Comparison of ENCODE assay signal across 1 cellular context in the genomic region with DNA sequence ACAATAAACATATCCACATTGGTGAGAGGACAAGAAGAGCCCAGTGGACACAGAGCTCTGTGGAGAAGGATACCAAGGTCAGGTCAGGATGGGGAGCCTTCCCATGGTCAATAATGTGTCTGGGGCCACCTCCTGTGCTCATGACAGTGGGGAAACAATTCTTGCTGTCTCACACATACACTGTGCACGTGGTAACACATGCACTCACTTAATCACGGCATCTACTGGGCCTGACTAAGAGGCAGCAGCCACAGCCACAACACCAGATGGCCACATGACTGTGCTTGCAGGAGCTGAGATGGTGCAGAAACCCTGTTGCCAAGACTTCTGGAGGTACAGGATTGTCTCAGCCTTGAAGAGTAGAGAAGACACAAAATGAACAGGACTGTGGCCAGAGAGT.
TF ChIP-seq lines count a peak whose summit lies in the region.

No MANE protein-coding gene starts in this region.

TF ChIP-seq in H1, 55 proteins besides CTCF, POLR2A, EP300 and RAD21:
- TF ChIP-seq SIN3A (conservative IDR thresholded peaks at IDR 0.05 in 1 of 2, IDR thresholded peaks at IDR 0.05 in 1 of 2; ENCODE audit: low read depth in 1 of 2, low read length in 2 of 2) = no peak
- no peak for TF ChIP-seq TBP (IDR thresholded peaks at IDR 0.05; ENCODE audit: low read depth, low read length)
- TF ChIP-seq CHD7 (IDR thresholded peaks at IDR 0.05; ENCODE audit: insufficient replicate concordance, low read length) = no peak
- TF ChIP-seq ZNF274 (IDR thresholded peaks at IDR 0.05; ENCODE audit: borderline replicate concordance, extremely low read depth, low read length) = no peak
- TF ChIP-seq, protein P1, sequence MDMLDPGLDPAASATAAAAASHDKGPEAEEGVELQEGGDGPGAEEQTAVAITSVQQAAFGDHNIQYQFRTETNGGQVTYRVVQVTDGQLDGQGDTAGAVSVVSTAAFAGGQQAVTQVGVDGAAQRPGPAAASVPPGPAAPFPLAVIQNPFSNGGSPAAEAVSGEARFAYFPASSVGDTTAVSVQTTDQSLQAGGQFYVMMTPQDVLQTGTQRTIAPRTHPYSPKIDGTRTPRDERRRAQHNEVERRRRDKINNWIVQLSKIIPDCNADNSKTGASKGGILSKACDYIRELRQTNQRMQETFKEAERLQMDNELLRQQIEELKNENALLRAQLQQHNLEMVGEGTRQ (IDR thresholded peaks at IDR 0.05; ENCODE audit: low read length) = no peak
- TF ChIP-seq TAF1 (IDR thresholded peaks at IDR 0.05; ENCODE audit: low read depth, low read length) = no peak
- no peak for TF ChIP-seq RFX5 (IDR thresholded peaks at IDR 0.05; ENCODE audit: borderline replicate concordance, low read depth, low read length)
- no peak for TF ChIP-seq SP4 (IDR thresholded peaks at IDR 0.05; ENCODE audit: low read length)
- TF ChIP-seq KDM5A (IDR thresholded peaks at IDR 0.05; ENCODE audit: low read length) = no peak
- TF ChIP-seq MAFK (IDR thresholded peaks at IDR 0.05; ENCODE audit: low read depth, low read length) = no peak
- TF ChIP-seq GABPA (IDR thresholded peaks at IDR 0.05; ENCODE audit: borderline replicate concordance, insufficient read depth, low read length) = no peak
- no peak for TF ChIP-seq RNF2 (IDR thresholded peaks at IDR 0.05; ENCODE audit: borderline replicate concordance, low read depth, low read length, missing control alignments, poor library complexity, severe bottlenecking)
- TF ChIP-seq CHD2 (IDR thresholded peaks at IDR 0.05; ENCODE audit: low read length) = no peak
- TF ChIP-seq POLR2AphosphoS5 (IDR thresholded peaks at IDR 0.05; ENCODE audit: low read depth, low read length) = no peak
- TF ChIP-seq TCF12 (IDR thresholded peaks at IDR 0.05; ENCODE audit: low read depth, low read length) = no peak
- no peak for TF ChIP-seq CEBPB (IDR thresholded peaks at IDR 0.05; ENCODE audit: low read depth, low read length)
- TF ChIP-seq SIRT6 (IDR thresholded peaks at IDR 0.05; ENCODE audit: low read length) = no peak
- no peak for TF ChIP-seq KDM4A (IDR thresholded peaks at IDR 0.05; ENCODE audit: low read depth, low read length, severe bottlenecking)
- no peak for TF ChIP-seq CTBP2 (IDR thresholded peaks at IDR 0.05; ENCODE audit: borderline replicate concordance, insufficient read depth, insufficient read length, low read length)
- no peak for TF ChIP-seq PHF8 (conservative IDR thresholded peaks at IDR 0.05; ENCODE audit: low read depth, low read length)
